Comparison of ENCODE assay signal across 8 cellular contexts in genomic region chr1:21939650-21940374, GRCh38.
DNase-seq lines count a peak whose midpoint lies in the region; ATAC-seq and TF ChIP-seq lines count a peak whose summit lies in the region.

No MANE protein-coding gene starts in this region.

- no peak overlapping the region for H3K4me3 ChIP-seq in astrocyte of the cerebellum (ENCODE audit: low read depth, low read length)

- in situ Hi-C loops in KBM-7 (cut with MboI; ENCODE audit: low pct_unique_long_range_greater_than_20kb, low sequenced_read_pairs): no loop called here
- in situ Hi-C loops in astrocyte of the cerebellum (cut with HindIII; ENCODE audit: low sequenced_read_pairs): loop anchor here (5.0 kb wide), 1 partner anchor 53 kb away; no protein-coding TSS in a partner anchor

- TF ChIP-seq CTCF in AG09319 (IDR thresholded peaks at IDR 0.05; ENCODE audit: low read depth, low read length) (peak; percentile 55), astrocyte of the cerebellum (IDR thresholded peaks at IDR 0.05; ENCODE audit: low read depth, low read length, missing control alignments) (peak; percentile 63)

- DNase-seq in AG09319 (ENCODE audit: extremely low read depth, low read depth): peak; percentile 85
- DNase-seq in KBM-7: peak; percentile 75
- DNase-seq in astrocyte of the cerebellum (ENCODE audit: low read depth): peak; percentile 87
- peak in 41 of 51 donors; percentile 8 to 73 (median 35) for DNase-seq in hypothalamus (lab: John Stamatoyannopoulos, UW)
- peak; percentile 73 for DNase-seq in smooth muscle cell of the brain vasculature (ENCODE audit: low read depth, low spot score)
- DNase-seq in effector CD8-positive, alpha-beta T cell (lab: John Stamatoyannopoulos, UW): no peak

- ATAC-seq in GM18861 (IDR thresholded peaks at IDR 0.05; ENCODE audit: unreplicated experiment): no peak
- no peak for ATAC-seq in GM18858 (IDR thresholded peaks at IDR 0.05; ENCODE audit: unreplicated experiment)
